8 cellular contexts compared by ENCODE assay signal in genomic region chr5:172959824-172960799, GRCh38. TPM values are rescaled to one million over a fixed set of nuclear protein-coding genes. Genes with fewer than 3 reads are reported as not detected.
A peak's percentile ranks its signal among the peaks of the same experiment; 100 is the strongest.
DNase-seq lines count a peak whose midpoint lies in the region; TF ChIP-seq lines count a peak whose summit lies in the region.

No MANE protein-coding gene starts in this region.

- H3K79me2 ChIP-seq in DOHH2 (ENCODE audit: control insufficient read depth, low read length), result peaks cover 19% of the 10 kb centered on the region

- peak overlapping the region; percentile 65 for H3K4me2 ChIP-seq in DOHH2 (ENCODE audit: low read length)

- H3K27me3 ChIP-seq in DOHH2 (ENCODE audit: control insufficient read depth, low read length) (peaks cover 3% of the 10 kb centered on the region; the same call in 1 of the 2 replicates), Peyer's patch (no peaks in the 10 kb centered on the region), ovary (no peaks in the 10 kb centered on the region)

- TF ChIP-seq POLR2A in Peyer's patch (IDR thresholded peaks at IDR 0.05), result no peak
- no peak for TF ChIP-seq POLR2A in ovary (IDR thresholded peaks at IDR 0.05)

- no peak for TF ChIP-seq EP300 in ovary (IDR thresholded peaks at IDR 0.05)

- H3K4me3 ChIP-seq in DOHH2 (ENCODE audit: low read length), result peak overlapping the region; percentile 84
- peak overlapping the region; percentile 65 to 92 (median 84) for H3K4me3 ChIP-seq in Peyer's patch
- H3K4me3 ChIP-seq in ovary, result peak overlapping the region; percentile 88

- H3K9me2 ChIP-seq in DOHH2 (replicated peaks; ENCODE audit: control insufficient read depth, low read length), result no peaks in the 10 kb centered on the region

- H3K4me1 ChIP-seq in DOHH2 (ENCODE audit: control insufficient read depth, low read length) (peaks cover 13% of the 10 kb centered on the region), Peyer's patch (peaks cover 0 to 14% (median 2%) of the 10 kb centered on the region in 4 donors), ovary (ENCODE audit: insufficient read depth) (peaks cover 10% of the 10 kb centered on the region)

- no peak for TF ChIP-seq CTCF in DOHH2 (IDR thresholded peaks at IDR 0.05; ENCODE audit: low read depth, low read length, poor library complexity, severe bottlenecking)
- TF ChIP-seq CTCF in Peyer's patch (IDR thresholded peaks at IDR 0.05), result no peak
- no peak for TF ChIP-seq CTCF in ovary (IDR thresholded peaks at IDR 0.05)

- intact Hi-C loops in ovary (cut with DNase I), result loop anchor here in 1 of 4 donors (5.0 kb wide), 1 partner anchor 853 kb away; no protein-coding TSS in a partner anchor

- no peaks in the 10 kb centered on the region for H3F3A ChIP-seq in DOHH2 (ENCODE audit: control insufficient read depth, insufficient read depth)

- no peak for DNase-seq in Peyer's patch
- DNase-seq in epithelial cell of prostate (ENCODE audit: low read depth, low spot score), result no peak
- peak in 1 of 5 donors; percentile 35 for DNase-seq in ovary
- DNase-seq in OCI-M2 (lab: John Stamatoyannopoulos, UW; ENCODE audit: unreplicated experiment), result no peak
- no peak for DNase-seq in NCI-H2107 treated with DMSO at 0.1 percent for 48 hours (lab: John Stamatoyannopoulos, UW; ENCODE audit: unreplicated experiment)
- no peak for DNase-seq in GM19240 (ENCODE audit: insufficient read length, low spot score)
- no peak for DNase-seq in NCI-H774 (lab: John Stamatoyannopoulos, UW)

- H3K36me3 ChIP-seq in DOHH2 (ENCODE audit: control insufficient read depth, low read length) (peaks cover 6% of the 10 kb centered on the region; the same call in 1 of the 2 replicates), Peyer's patch (peaks cover 0 to 12% (median 0%) of the 10 kb centered on the region in 3 donors), ovary (no peaks in the 10 kb centered on the region)

- WGBS in ovary, 3 donors, result 10 to 15% (median 11%) methylated on average over 28 of the region's 28 CpGs

- H3K9me3 ChIP-seq in DOHH2 (ENCODE audit: control insufficient read depth, insufficient read depth, low read length) (no peaks in the 10 kb centered on the region), Peyer's patch (no peaks in the 10 kb centered on the region), ovary (no peaks in the 10 kb centered on the region)

- H3K27ac ChIP-seq in DOHH2 (ENCODE audit: low read depth, low read length), result no peak overlapping the region
- H3K27ac ChIP-seq in Peyer's patch, result peak overlapping the region in 3 of 4 donors; percentile 75 to 82 (median 77)
- peak overlapping the region; percentile 93 for H3K27ac ChIP-seq in epithelial cell of prostate
- H3K27ac ChIP-seq in ovary, result no peak overlapping the region

- H4K20me1 ChIP-seq in DOHH2 (ENCODE audit: control insufficient read depth, insufficient read depth, low read depth, low read length), result no peaks in the 10 kb centered on the region

RNA-seq across cellular contexts. Expression of gene RPL26L1, which starts 0.9 kb away (rescaled TPM):
- total RNA-seq in Peyer's patch (10 to 100 TPM in 3 of 4 donors, 1 to 10 TPM in 1; 9.9 to 21.4 (median 15.3) TPM), ovary (10 to 100 TPM; 19.8 to 34.8 (median 24.3) TPM)
- 10 to 100 TPM; 36.3 to 42.2 TPM for polyA plus RNA-seq in ovary

RNA-seq across cellular contexts. Expression of gene ATP6V0E1, which starts 23.5 kb away (rescaled TPM):
- total RNA-seq in Peyer's patch (100 to 1,000 TPM in 3 of 4 donors, 10 to 100 TPM in 1; 46.2 to 175 (median 110) TPM), ovary (100 to 1,000 TPM in 6 of 7 donors, 10 to 100 TPM in 1; 99.7 to 171 (median 161) TPM)
- 100 to 1,000 TPM; 211 to 376 TPM for polyA plus RNA-seq in ovary

Comparison
In these comparisons a context has a peak if more than half of its experiments do, and no peak if none do; other contexts are left out.
1. H3K27ac ChIP-seq: peak in Peyer's patch (3 of 4) and epithelial cell of prostate (single experiment); none in DOHH2 (single experiment) and ovary (0 of 2).
2. Peak in every context shown above with its lines, with median percentiles within 50 percentile points of each other: H3K4me3 ChIP-seq.